ENCODE assay signal across 8 cellular contexts in genomic region chr6:10404107-10404798, GRCh38. TPM values are rescaled to one million over a fixed set of nuclear protein-coding genes. Genes with fewer than 3 reads are reported as not detected.
DNase-seq lines count a peak whose midpoint lies in the region; ATAC-seq and TF ChIP-seq lines count a peak whose summit lies in the region.

No MANE protein-coding gene starts in this region.

- H3K4me3 ChIP-seq in BLaER1 treated with 17β-estradiol and CSF1 and Interleukin-3, amounts not matched to agents 10 nM and 100 nM = peak overlapping the region; percentile 62 to 76 (median 67)
- H3K4me3 ChIP-seq in right lobe of liver = peak overlapping the region; percentile 41 to 54 (median 47)

- intact Hi-C loops in right lobe of liver (cut with DNase I) = no loop called here

- TF ChIP-seq CTCF in right lobe of liver (IDR thresholded peaks at IDR 0.05) = peak; percentile 38 to 45 (median 42)

- DNase-seq in NCI-H460 (ENCODE audit: extremely low read depth, low read depth) (peak; percentile 93), cortex of kidney (lab: John Stamatoyannopoulos, UW) (peak; percentile 42), right lobe of liver (peak; percentile 91 to 92 (median 92))
- peak; percentile 71 to 82 for DNase-seq in activated CD4-positive, alpha-beta T cell treated with anti-CD3 and anti-CD28 coated beads for 4 hours
- peak; percentile 82 for DNase-seq in stimulated activated CD4-positive, alpha-beta T cell treated with anti-CD3 and anti-CD28 coated beads, Interleukin-4, amount 100 ng/mL, for 24 hours

- peaks cover 10 to 17% (median 14%) of the 10 kb centered on the region in 10 experiments; a peak in 19 of 20 replicates for H3K4me1 ChIP-seq in BLaER1 treated with 17β-estradiol and CSF1 and Interleukin-3, amounts not matched to agents 10 nM and 100 nM
- H3K4me1 ChIP-seq in right lobe of liver = peaks cover 0 to 4% (median 2%) of the 10 kb centered on the region in 4 donors

- peaks cover 0 to 5% (median 0%) of the 10 kb centered on the region in 11 experiments; a peak in 1 of 22 replicates for H3K36me3 ChIP-seq in BLaER1 treated with 17β-estradiol and CSF1 and Interleukin-3, amounts not matched to agents 10 nM and 100 nM
- H3K36me3 ChIP-seq in right lobe of liver = no peaks in the 10 kb centered on the region

- H3K27ac ChIP-seq in BLaER1 treated with 17β-estradiol and CSF1 and Interleukin-3, amounts not matched to agents 10 nM and 100 nM = peak overlapping the region; percentile 30 to 85 (median 74); a peak in 20 of 22 replicates
- H3K27ac ChIP-seq in right lobe of liver = peak overlapping the region in 1 of 3 donors; percentile 22

- H3K4me2 ChIP-seq in BLaER1 treated with 17β-estradiol and CSF1 and Interleukin-3, amounts not matched to agents 10 nM and 100 nM = peak overlapping the region; percentile 77 to 96 (median 94)

- ATAC-seq in HG03378 (IDR thresholded peaks at IDR 0.05; ENCODE audit: unreplicated experiment) = peak; percentile 91
- peak; percentile 97 to 98 (median 98) for ATAC-seq in right lobe of liver

- H4K20me1 ChIP-seq in BLaER1 treated with 17β-estradiol and CSF1 and Interleukin-3, amounts not matched to agents 10 nM and 100 nM = peaks cover 0 to under 1% (median 0%) of the 10 kb centered on the region in 11 experiments; a peak in 1 of 22 replicates

- peak overlapping the region; percentile 36 to 69 (median 65); a peak in 21 of 22 replicates for H3K9ac ChIP-seq in BLaER1 treated with 17β-estradiol and CSF1 and Interleukin-3, amounts not matched to agents 10 nM and 100 nM

- TF ChIP-seq POLR2A in GM19193 (IDR thresholded peaks at IDR 0.05; ENCODE audit: extremely low read depth, insufficient read depth, insufficient read length) = peak; percentile 35
- TF ChIP-seq POLR2A in right lobe of liver (IDR thresholded peaks at IDR 0.05) = no peak

- WGBS in right lobe of liver (ENCODE audit: insufficient coverage, low coverage, low lambda C conversion rate, missing lambda C conversion rate) = 0% methylated on average over 1 of the region's 87 CpGs

- H3K27me3 ChIP-seq in BLaER1 treated with 17β-estradiol and CSF1 and Interleukin-3, amounts not matched to agents 10 nM and 100 nM = peaks cover 76 to 94% (median 90%) of the 10 kb centered on the region in 11 experiments
- peaks cover 8 to 11% of the 10 kb centered on the region in 2 donors for H3K27me3 ChIP-seq in right lobe of liver

- H3K9me3 ChIP-seq in BLaER1 treated with 17β-estradiol and CSF1 and Interleukin-3, amounts not matched to agents 10 nM and 100 nM (replicated peaks in 1 of 11) = peaks cover 5 to 10% (median 8%) of the 10 kb centered on the region in 11 experiments; a peak in 15 of 22 replicates
- H3K9me3 ChIP-seq in right lobe of liver = no peaks in the 10 kb centered on the region

RNA-seq across cellular contexts. Expression of gene TFAP2A, which starts 10.6 kb away (rescaled TPM):
- total RNA-seq in NCI-H460 (2014; rRNA removed; shearing (Covaris generic)) = 13.6 and 14.2 TPM in 2 replicates
- polyA plus RNA-seq in NCI-H460 (2014; cell fraction: nucleus; rRNA removed) = 13.8 and 17.3 TPM in 2 replicates
- total RNA-seq in right lobe of liver = under 1 TPM in 3 of 6 experiments, not detected in 3; 0.07 to 0.18 (median 0.12) TPM

Comparison
In these comparisons a context has a peak if more than half of its experiments do, and no peak if none do; other contexts are left out.
1. DNase-seq: peak in every context shown above with its lines; median percentile 93 in NCI-H460; 92 in right lobe of liver; 82 in stimulated activated CD4-positive, alpha-beta T cell treated with anti-CD3 and anti-CD28 coated beads, Interleukin-4, amount 100 ng/mL, for 24 hours; 76 in activated CD4-positive, alpha-beta T cell treated with anti-CD3 and anti-CD28 coated beads for 4 hours; 42 in cortex of kidney.
2. RNA of gene TFAP2A, which starts 10.6 kb away (total RNA-seq): 13.6 to 14.2 TPM in NCI-H460; 0.07 to 0.18 TPM in right lobe of liver; every median in the first group is over 10 times any median in the second.